21 cellular contexts compared by ENCODE assay signal in genomic region chr4:40275065-40275464, GRCh38.
DNase-seq lines count a peak whose midpoint lies in the region; ATAC-seq and TF ChIP-seq lines count a peak whose summit lies in the region.
"Had no signal": no experiment of that assay in that cellular context is flagged by ENCODE, and none has a peak within 500 bp of the region (broad histone marks: within the 10 kb centered on the region; RNA-seq: fewer than 3 reads in every experiment).

No MANE protein-coding gene starts in this region.

- DNase-seq in CD8-positive, alpha-beta T cell, result no peak
- DNase-seq in activated CD8-positive, alpha-beta T cell treated with anti-CD3 and anti-CD28 coated beads, Interleukin-2, amount 10 ng/mL, durations not matched to agents 7 days and 5 days, result peak; percentile 48
- no peak for DNase-seq in stimulated activated naive CD8-positive, alpha-beta T cell treated with anti-CD3 and anti-CD28 coated beads, Interleukin-15, Interleukin-2, amounts not matched to agents 100 U/mL and 50 U/mL, for 24 hours
- DNase-seq in glutamatergic neuron, result no peak
- no peak for DNase-seq in SHP77 (lab: John Stamatoyannopoulos, UW)
- DNase-seq in effector memory CD8-positive, alpha-beta T cell, result no peak
- DNase-seq: AML-193, Caco-2, IMR-90, Kasumi-1, MM.1S, NCI-H1092, NCI-H1436 treated with DMSO at 0.1 percent for 48 hours, NCI-H2029, NCI-H446, SHP77 treated with DMSO at 0.1 percent for 48 hours, SK-N-SH had no signal

- intact Hi-C loops in CD8-positive, alpha-beta T cell (cut with DNase I, micrococcal nuclease), result loop anchor here in 1 of 2 experiments (2.0 kb wide), 1 partner anchor 14 kb away; no protein-coding TSS in a partner anchor

- peaks cover 31% of the 10 kb centered on the region for H3K4me1 ChIP-seq in CD8-positive, alpha-beta T cell (ENCODE audit: insufficient read depth, low read length)
- H3K4me1 ChIP-seq: Caco-2, HAP-1 had no signal

- POLR2A ChIA-PET in CD8-positive, alpha-beta T cell (lab: Charles Lee), result interaction anchor here (0.6 to 1.9 kb wide), 9 partner anchors 8 to 38 kb away, joined by 3 to 10 read pairs (median 4); no protein-coding TSS in a partner anchor
- POLR2A ChIA-PET in activated CD8-positive, alpha-beta T cell treated with anti-CD3 and anti-CD28 coated beads, Interleukin-2, amount 10 ng/mL, durations not matched to agents 7 days and 5 days (lab: Charles Lee), result interaction anchor here (0.6 to 1.3 kb wide), 4 partner anchors 15 to 89 kb away, joined by 3 to 4 read pairs (median 4); no protein-coding TSS in a partner anchor

- peak overlapping the region; percentile 87 for H3K27ac Mint-ChIP-seq in CD8-positive, alpha-beta T cell
- peak overlapping the region; percentile 36 for H3K27ac Mint-ChIP-seq in activated CD8-positive, alpha-beta T cell treated with anti-CD3 and anti-CD28 coated beads, Interleukin-2, amount 10 ng/mL, durations not matched to agents 7 days and 5 days
- H3K27ac Mint-ChIP-seq in glutamatergic neuron (ENCODE audit: unreplicated experiment), result no peak overlapping the region
- H3K27ac Mint-ChIP-seq in effector memory CD8-positive, alpha-beta T cell, result no peak overlapping the region

- H3K9me3 Mint-ChIP-seq in CD8-positive, alpha-beta T cell, result no peaks in the 10 kb centered on the region
- H3K9me3 Mint-ChIP-seq in activated CD8-positive, alpha-beta T cell treated with anti-CD3 and anti-CD28 coated beads, Interleukin-2, amount 10 ng/mL, durations not matched to agents 7 days and 5 days (ENCODE audit: insufficient read depth), result no peaks in the 10 kb centered on the region
- H3K9me3 Mint-ChIP-seq in glutamatergic neuron (ENCODE audit: unreplicated experiment), result no peaks in the 10 kb centered on the region
- H3K9me3 Mint-ChIP-seq in effector memory CD8-positive, alpha-beta T cell, result no peaks in the 10 kb centered on the region

- no peaks in the 10 kb centered on the region for H3K9me3 ChIP-seq in CD8-positive, alpha-beta T cell (ENCODE audit: low read length)
- no peaks in the 10 kb centered on the region for H3K9me3 ChIP-seq in KOPT-K1 (ENCODE audit: insufficient read depth, low read length, poor library complexity, severe bottlenecking)
- H3K9me3 ChIP-seq: Caco-2, HAP-1, SK-N-SH had no signal

- H3K4me1 Mint-ChIP-seq in CD8-positive, alpha-beta T cell (ENCODE audit: low read depth), result peaks cover 46% of the 10 kb centered on the region
- peaks cover 32% of the 10 kb centered on the region for H3K4me1 Mint-ChIP-seq in activated CD8-positive, alpha-beta T cell treated with anti-CD3 and anti-CD28 coated beads, Interleukin-2, amount 10 ng/mL, durations not matched to agents 7 days and 5 days (ENCODE audit: low read depth)
- H3K4me1 Mint-ChIP-seq in glutamatergic neuron (ENCODE audit: low read depth, unreplicated experiment), result no peaks in the 10 kb centered on the region
- peaks cover 2 to 10% of the 10 kb centered on the region in 2 donors for H3K4me1 Mint-ChIP-seq in effector memory CD8-positive, alpha-beta T cell (ENCODE audit: low read depth in 2 of 2)

- no peaks in the 10 kb centered on the region for H3K27me3 Mint-ChIP-seq in CD8-positive, alpha-beta T cell (ENCODE audit: low read depth)
- H3K27me3 Mint-ChIP-seq in activated CD8-positive, alpha-beta T cell treated with anti-CD3 and anti-CD28 coated beads, Interleukin-2, amount 10 ng/mL, durations not matched to agents 7 days and 5 days (ENCODE audit: low read depth), result no peaks in the 10 kb centered on the region
- no peaks in the 10 kb centered on the region for H3K27me3 Mint-ChIP-seq in glutamatergic neuron (ENCODE audit: unreplicated experiment)
- no peaks in the 10 kb centered on the region for H3K27me3 Mint-ChIP-seq in effector memory CD8-positive, alpha-beta T cell

- H3K4me3 ChIP-seq in CD8-positive, alpha-beta T cell (ENCODE audit: low read depth, low read length), result no peak overlapping the region
- H3K4me3 ChIP-seq: GM12878, HAP-1 had no signal

- ATAC-seq in CD8-positive, alpha-beta T cell, result peak; percentile 44
- peak; percentile 70 for ATAC-seq in activated CD8-positive, alpha-beta T cell treated with anti-CD3 and anti-CD28 coated beads, Interleukin-2, amount 10 ng/mL, durations not matched to agents 7 days and 5 days
- ATAC-seq in stimulated activated naive CD8-positive, alpha-beta T cell treated with anti-CD3 and anti-CD28 coated beads, Interleukin-15, Interleukin-2, amounts not matched to agents 100 U/mL and 50 U/mL, for 24 hours, result peak; percentile 40
- ATAC-seq in effector memory CD8-positive, alpha-beta T cell (replicated peaks), result no peak
- ATAC-seq: GM12878 had no signal

- peak overlapping the region; percentile 37 for H3K4me3 Mint-ChIP-seq in CD8-positive, alpha-beta T cell
- H3K4me3 Mint-ChIP-seq in activated CD8-positive, alpha-beta T cell treated with anti-CD3 and anti-CD28 coated beads, Interleukin-2, amount 10 ng/mL, durations not matched to agents 7 days and 5 days, result no peak overlapping the region
- H3K4me3 Mint-ChIP-seq in glutamatergic neuron (ENCODE audit: unreplicated experiment), result no peak overlapping the region
- no peak overlapping the region for H3K4me3 Mint-ChIP-seq in effector memory CD8-positive, alpha-beta T cell

- H3K27ac ChIP-seq in CD8-positive, alpha-beta T cell (ENCODE audit: low read depth, low read length), result no peak overlapping the region
- H3K27ac ChIP-seq in KOPT-K1 (ENCODE audit: low read depth, low read length, poor library complexity, severe bottlenecking), result peak overlapping the region; percentile 52
- H3K27ac ChIP-seq: C4-2B had no signal

- CTCF ChIA-PET in CD8-positive, alpha-beta T cell (lab: Charles Lee), result interaction anchor here (0.7 to 3.4 kb wide), 11 partner anchors 9 to 78 kb away, joined by 3 to 11 read pairs (median 4); partner anchors contain the start of gene RHOH
- CTCF ChIA-PET in activated CD8-positive, alpha-beta T cell treated with anti-CD3 and anti-CD28 coated beads, Interleukin-2, amount 10 ng/mL, durations not matched to agents 7 days and 5 days (lab: Charles Lee), result interaction anchor here (1.1 to 3.4 kb wide), 5 partner anchors 9 to 42 kb away, joined by 3 to 13 read pairs (median 8); no protein-coding TSS in a partner anchor

- H3K36me3 ChIP-seq in CD8-positive, alpha-beta T cell (ENCODE audit: insufficient read depth, low read length), result no peaks in the 10 kb centered on the region
- H3K36me3 ChIP-seq in KOPT-K1 (ENCODE audit: insufficient read depth, low read length), result no peaks in the 10 kb centered on the region
- H3K36me3 ChIP-seq: HAP-1 had no signal

- no peaks in the 10 kb centered on the region for H3K27me3 ChIP-seq in CD8-positive, alpha-beta T cell (ENCODE audit: insufficient read depth, low read length)

- no peak for TF ChIP-seq CTCF in CD8-positive, alpha-beta T cell (IDR thresholded peaks at IDR 0.05)
- TF ChIP-seq CTCF in glutamatergic neuron (IDR thresholded peaks at IDR 0.05; ENCODE audit: partially characterized antibody, unreplicated experiment), result no peak

- no peaks in the 10 kb centered on the region for H3K36me3 Mint-ChIP-seq in CD8-positive, alpha-beta T cell
- H3K36me3 Mint-ChIP-seq in activated CD8-positive, alpha-beta T cell treated with anti-CD3 and anti-CD28 coated beads, Interleukin-2, amount 10 ng/mL, durations not matched to agents 7 days and 5 days (ENCODE audit: low read depth), result no peaks in the 10 kb centered on the region
- no peaks in the 10 kb centered on the region for H3K36me3 Mint-ChIP-seq in glutamatergic neuron (ENCODE audit: unreplicated experiment)
- H3K36me3 Mint-ChIP-seq in effector memory CD8-positive, alpha-beta T cell (ENCODE audit: insufficient read depth), result peaks cover 6% of the 10 kb centered on the region

Comparison
In these comparisons a context has a peak if more than half of its experiments do, and no peak if none do; other contexts are left out.
1. H3K27ac Mint-ChIP-seq: peak in CD8-positive, alpha-beta T cell (single experiment) and activated CD8-positive, alpha-beta T cell treated with anti-CD3 and anti-CD28 coated beads, Interleukin-2, amount 10 ng/mL, durations not matched to agents 7 days and 5 days (single experiment); none in glutamatergic neuron (single experiment) and effector memory CD8-positive, alpha-beta T cell (0 of 2).